Comparison of ENCODE assay signal across 21 cellular contexts in the genomic region with DNA sequence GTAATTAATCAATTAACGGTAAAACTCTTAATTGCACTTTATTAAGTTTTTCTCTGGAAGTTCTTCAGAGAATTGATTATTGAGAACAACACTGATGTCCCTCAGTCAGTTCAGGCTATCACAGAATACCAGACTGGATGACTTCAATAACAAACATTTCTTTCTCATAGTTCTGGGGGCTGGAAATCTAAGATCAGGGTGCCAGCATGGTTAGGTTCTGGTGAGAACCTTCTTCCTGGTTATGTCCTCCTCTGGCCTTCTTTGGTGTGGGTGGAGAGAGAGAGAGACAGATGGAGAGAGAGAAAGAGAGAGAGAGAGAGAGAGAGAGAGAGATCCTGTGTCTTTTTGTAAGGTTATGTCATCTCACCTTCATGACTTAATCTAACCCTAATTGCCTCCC.
DNase-seq lines count a peak whose midpoint lies in the region; ATAC-seq, FAIRE-seq and TF ChIP-seq lines count a peak whose summit lies in the region.
"Had no signal": no experiment of that assay in that cellular context is flagged by ENCODE, and none has a peak within 500 bp of the region (broad histone marks: within the 10 kb centered on the region; RNA-seq: fewer than 3 reads in every experiment).

No MANE protein-coding gene starts in this region.

- FAIRE-seq in K562 (lab: Jason Lieb, UNC), result peak; percentile 46
- FAIRE-seq: GM12878, GM19239 had no signal

- in situ Hi-C loops in K562 (cut with MboI), result no loop called here

- TF ChIP-seq RAD21 in K562 (CRISPR knock-in tag; conservative IDR thresholded peaks at IDR 0.05 in 1 of 2, IDR thresholded peaks at IDR 0.05 in 1 of 2), result no peak

- H4K12ac ChIP-seq in trophoblast cell (ENCODE audit: low read depth, low read length), result no peak overlapping the region

- no peaks in the 10 kb centered on the region for H4K20me1 ChIP-seq in K562 (replicated peaks; ENCODE audit: control insufficient read depth, insufficient read depth, low read length)
- H4K20me1 ChIP-seq: BLaER1 had no signal

- H3K4me1 ChIP-seq in K562 (replicated peaks in 1 of 2; ENCODE audit: control insufficient read depth in 2 of 2, insufficient read depth in 2 of 2, low read length in 2 of 2) (no peaks in the 10 kb centered on the region), trophoblast cell (ENCODE audit: control insufficient read depth in 1 of 2, insufficient read depth in 2 of 2, low read length in 2 of 2) (no peaks in the 10 kb centered on the region)
- H3K4me1 ChIP-seq in naive thymus-derived CD4-positive, alpha-beta T cell (ENCODE audit: control insufficient read depth in 2 of 2, insufficient read depth in 2 of 2, low read length in 2 of 2), result no peaks in the 10 kb centered on the region
- H3K4me1 ChIP-seq: BLaER1 had no signal

- H3K27ac Mint-ChIP-seq in HFFc6, result peak overlapping the region; percentile 54
- H3K27ac Mint-ChIP-seq in activated naive CD8-positive, alpha-beta T cell treated with anti-CD3 and anti-CD28 coated beads for 36 hours, result no peak overlapping the region
- no peak overlapping the region for H3K27ac Mint-ChIP-seq in naive thymus-derived CD4-positive, alpha-beta T cell
- no peak overlapping the region for H3K27ac Mint-ChIP-seq in activated T-helper 2 cell treated with anti-CD3 and anti-CD28 coated beads, Interferon-gamma antibody, Interleukin-2, Interleukin-4, amounts not matched to agents 10 μg/mL and 5 μg/mL and 100 μg/mL, durations not matched to agents 14 hours and 24 hours and 36 hours
- H3K27ac Mint-ChIP-seq: CD4-positive, alpha-beta memory T cell; IgD-negative memory B cell had no signal

- no peaks in the 10 kb centered on the region for H3K9me1 ChIP-seq in K562 (ENCODE audit: control insufficient read depth, insufficient read depth, low read length)

- H2BK12ac ChIP-seq in trophoblast cell (ENCODE audit: low read length), result no peak overlapping the region

- no peak overlapping the region for H3K4me3 ChIP-seq in K562
- no peak overlapping the region for H3K4me3 ChIP-seq in trophoblast cell (ENCODE audit: low read depth, low read length)
- H3K4me3 ChIP-seq in naive thymus-derived CD4-positive, alpha-beta T cell (ENCODE audit: low read length), result no peak overlapping the region
- H3K4me3 ChIP-seq: BLaER1, GM12878 had no signal

- H3K27me3 Mint-ChIP-seq in HFFc6 (ENCODE audit: insufficient read depth), result peaks cover 3% of the 10 kb centered on the region; the same call in 1 of the 2 replicates
- peaks cover 3% of the 10 kb centered on the region for H3K27me3 Mint-ChIP-seq in activated naive CD8-positive, alpha-beta T cell treated with anti-CD3 and anti-CD28 coated beads for 36 hours
- H3K27me3 Mint-ChIP-seq in naive thymus-derived CD4-positive, alpha-beta T cell, result peaks cover 0 to 14% (median 5%) of the 10 kb centered on the region in 5 donors
- H3K27me3 Mint-ChIP-seq in activated T-helper 2 cell treated with anti-CD3 and anti-CD28 coated beads, Interferon-gamma antibody, Interleukin-2, Interleukin-4, amounts not matched to agents 10 μg/mL and 5 μg/mL and 100 μg/mL, durations not matched to agents 14 hours and 24 hours and 36 hours (ENCODE audit: low read depth), result peaks cover 2% of the 10 kb centered on the region

- H3K14ac ChIP-seq in trophoblast cell (ENCODE audit: low read length), result no peak overlapping the region

- no peaks in the 10 kb centered on the region for H3K9me3 ChIP-seq in K562 (replicated peaks; ENCODE audit: control insufficient read depth, insufficient read depth, low read depth, low read length)
- H3K9me3 ChIP-seq in trophoblast cell (ENCODE audit: insufficient read depth, low read depth, low read length), result no peaks in the 10 kb centered on the region
- no peaks in the 10 kb centered on the region for H3K9me3 ChIP-seq in naive thymus-derived CD4-positive, alpha-beta T cell (ENCODE audit: control insufficient read depth in 2 of 3, low read length in 3 of 3)
- H3K9me3 ChIP-seq: BLaER1 had no signal

- H2BK120ac ChIP-seq in trophoblast cell (ENCODE audit: insufficient read depth, low read length, poor library complexity), result no peak overlapping the region

- ATAC-seq in K562, result no peak
- no peak for ATAC-seq in naive thymus-derived CD4-positive, alpha-beta T cell
- ATAC-seq: GM12878 had no signal

- no peak overlapping the region for H4K8ac ChIP-seq in trophoblast cell (ENCODE audit: low read depth, low read length)

- peaks cover 7 to 11% of the 10 kb centered on the region in 2 experiments; a peak in 3 of 5 replicates for H3K27me3 ChIP-seq in K562 (ENCODE audit: control insufficient read depth in 2 of 2, insufficient read depth in 2 of 2, low read length in 2 of 2)
- H3K27me3 ChIP-seq in trophoblast cell (ENCODE audit: insufficient read depth, low read length), result no peaks in the 10 kb centered on the region
- no peaks in the 10 kb centered on the region for H3K27me3 ChIP-seq in naive thymus-derived CD4-positive, alpha-beta T cell (ENCODE audit: control insufficient read depth in 2 of 2, insufficient read depth in 2 of 2, low read length in 2 of 2)
- H3K27me3 ChIP-seq: BLaER1 had no signal

- no peak overlapping the region for H3K18ac ChIP-seq in trophoblast cell (ENCODE audit: low read length)

- H2AFZ ChIP-seq in K562 (ENCODE audit: low read depth, low read length), result no peak overlapping the region
- no peak overlapping the region for H2AFZ ChIP-seq in trophoblast cell (ENCODE audit: insufficient read depth, low read length, poor library complexity)

- no peak overlapping the region for H3K23ac ChIP-seq in trophoblast cell (ENCODE audit: low read length)

- DNase-seq in EH (ENCODE audit: low read depth) (peak; percentile 44), HFFc6 (no peak), K562 (ENCODE audit: extremely low read depth in 1 of 4, low spot score in 3 of 4) (no peak), trophoblast cell (peak; percentile 83 to 91)
- DNase-seq in activated naive CD8-positive, alpha-beta T cell treated with anti-CD3 and anti-CD28 coated beads for 36 hours, result no peak
- no peak for DNase-seq in naive thymus-derived CD4-positive, alpha-beta T cell
- no peak for DNase-seq in activated CD8-positive, alpha-beta memory T cell treated with anti-CD3 and anti-CD28 coated beads, Interleukin-2, amount 50 U/mL, for 48 hours
- DNase-seq in activated T-helper 2 cell treated with anti-CD3 and anti-CD28 coated beads, Interferon-gamma antibody, Interleukin-2, Interleukin-4, amounts not matched to agents 10 μg/mL and 5 μg/mL and 100 μg/mL, durations not matched to agents 14 hours and 24 hours and 36 hours (ENCODE audit: low spot score), result no peak
- DNase-seq: 8988T; CD4-positive, alpha-beta memory T cell; DMS153; DMS79; GF-D8; HCEC 1CT; KG1 had no signal

- H2BK5ac ChIP-seq in trophoblast cell (ENCODE audit: low read depth, low read length, poor library complexity), result no peak overlapping the region

- no TSS peak for BruUV-seq in K562 (replicated peaks; lab: Mats Ljungman, UMichigan)

- no peak overlapping the region for H4K91ac ChIP-seq in trophoblast cell (ENCODE audit: low read depth, low read length)

- peaks cover 65% of the 10 kb centered on the region for H3K4me1 Mint-ChIP-seq in HFFc6 (ENCODE audit: low read depth)
- no peaks in the 10 kb centered on the region for H3K4me1 Mint-ChIP-seq in activated naive CD8-positive, alpha-beta T cell treated with anti-CD3 and anti-CD28 coated beads for 36 hours
- H3K4me1 Mint-ChIP-seq in naive thymus-derived CD4-positive, alpha-beta T cell, result peaks cover 0 to 2% (median 0%) of the 10 kb centered on the region in 7 donors
- H3K4me1 Mint-ChIP-seq in activated T-helper 2 cell treated with anti-CD3 and anti-CD28 coated beads, Interferon-gamma antibody, Interleukin-2, Interleukin-4, amounts not matched to agents 10 μg/mL and 5 μg/mL and 100 μg/mL, durations not matched to agents 14 hours and 24 hours and 36 hours (ENCODE audit: low read depth), result no peaks in the 10 kb centered on the region
- H3K4me1 Mint-ChIP-seq: CD14-positive monocyte; CD4-positive, alpha-beta memory T cell; IgD-negative memory B cell had no signal

- 0% methylated on average over 1 of the region's 1 CpG for WGBS in K562 (ENCODE audit: insufficient coverage, low coverage, missing lambda C conversion rate)
- no CpG with 5 or more reads among the region's 1 CpG for WGBS in trophoblast cell (ENCODE audit: extremely low coverage, insufficient coverage, insufficient read length)

- H3K9ac ChIP-seq in K562 (ENCODE audit: insufficient read depth in 1 of 2, low read depth in 2 of 2, low read length in 2 of 2) (no peak overlapping the region), trophoblast cell (ENCODE audit: low read length) (no peak overlapping the region)
- H3K9ac ChIP-seq: BLaER1 had no signal

- H3K4ac ChIP-seq in trophoblast cell (ENCODE audit: low read depth, low read length), result no peak overlapping the region

- intact Hi-C loops in K562 (cut with micrococcal nuclease), result no loop called here
- intact Hi-C loops in naive thymus-derived CD4-positive, alpha-beta T cell (cut with micrococcal nuclease), result no loop called here
- intact Hi-C loops in activated T-helper 2 cell treated with anti-CD3 and anti-CD28 coated beads, Interferon-gamma antibody, Interleukin-2, Interleukin-4, amounts not matched to agents 10 μg/mL and 5 μg/mL and 100 μg/mL, durations not matched to agents 14 hours and 24 hours and 36 hours (cut with micrococcal nuclease), result no loop called here

- POLR2A ChIA-PET in K562 (lab: Yijun Ruan, JAX), result interaction anchor here (0.7 to 1.3 kb wide), 3 partner anchors 11 to 173 kb away, joined by 3 read pairs; no protein-coding TSS in a partner anchor
- POLR2A ChIA-PET in naive thymus-derived CD4-positive, alpha-beta T cell (lab: Charles Lee), result no interaction called here

- H3K79me2 ChIP-seq in K562 (ENCODE audit: control insufficient read depth, insufficient read depth, low read length) (no peaks in the 10 kb centered on the region), trophoblast cell (ENCODE audit: control insufficient read depth, insufficient read depth, low read length, poor library complexity) (no peaks in the 10 kb centered on the region)

- 0 out of 2 replicates have a peak overlapping the region, but pooled peaks have one; percentile 15 for H3K4me3 Mint-ChIP-seq in HFFc6
- no peak overlapping the region for H3K4me3 Mint-ChIP-seq in activated naive CD8-positive, alpha-beta T cell treated with anti-CD3 and anti-CD28 coated beads for 36 hours
- no peak overlapping the region for H3K4me3 Mint-ChIP-seq in naive thymus-derived CD4-positive, alpha-beta T cell
- no peak overlapping the region for H3K4me3 Mint-ChIP-seq in activated T-helper 2 cell treated with anti-CD3 and anti-CD28 coated beads, Interferon-gamma antibody, Interleukin-2, Interleukin-4, amounts not matched to agents 10 μg/mL and 5 μg/mL and 100 μg/mL, durations not matched to agents 14 hours and 24 hours and 36 hours (ENCODE audit: low read depth)
- H3K4me3 Mint-ChIP-seq: CD14-positive monocyte; CD4-positive, alpha-beta memory T cell; IgD-negative memory B cell had no signal

- H3K79me1 ChIP-seq in trophoblast cell (ENCODE audit: low read length), result no peaks in the 10 kb centered on the region

- no peak overlapping the region for H3K27ac ChIP-seq in K562 (ENCODE audit: extremely low read depth, low read depth, low read length)
- no peak overlapping the region for H3K27ac ChIP-seq in trophoblast cell (ENCODE audit: low read depth, low read length)
- no peak overlapping the region for H3K27ac ChIP-seq in naive thymus-derived CD4-positive, alpha-beta T cell (ENCODE audit: low read depth, low read length)
- H3K27ac ChIP-seq: BLaER1, HL-60 had no signal

- H3K36me3 ChIP-seq in K562 (ENCODE audit: control insufficient read depth, insufficient read depth, low read length) (no peaks in the 10 kb centered on the region), trophoblast cell (ENCODE audit: control insufficient read depth in 1 of 2, insufficient read depth in 2 of 2, low read length in 2 of 2) (no peaks in the 10 kb centered on the region)
- H3K36me3 ChIP-seq in naive thymus-derived CD4-positive, alpha-beta T cell (ENCODE audit: control insufficient read depth in 2 of 3, insufficient read depth in 3 of 3, low read length in 3 of 3), result no peaks in the 10 kb centered on the region
- H3K36me3 ChIP-seq: BLaER1 had no signal

- no peaks in the 10 kb centered on the region for H3K9me3 Mint-ChIP-seq in HFFc6
- no peaks in the 10 kb centered on the region for H3K9me3 Mint-ChIP-seq in activated naive CD8-positive, alpha-beta T cell treated with anti-CD3 and anti-CD28 coated beads for 36 hours
- H3K9me3 Mint-ChIP-seq in naive thymus-derived CD4-positive, alpha-beta T cell, result no peaks in the 10 kb centered on the region
- no peaks in the 10 kb centered on the region for H3K9me3 Mint-ChIP-seq in activated T-helper 2 cell treated with anti-CD3 and anti-CD28 coated beads, Interferon-gamma antibody, Interleukin-2, Interleukin-4, amounts not matched to agents 10 μg/mL and 5 μg/mL and 100 μg/mL, durations not matched to agents 14 hours and 24 hours and 36 hours
- H3K9me3 Mint-ChIP-seq: CD14-positive monocyte; CD4-positive, alpha-beta memory T cell; IgD-negative memory B cell had no signal

- TF ChIP-seq EP300 in K562 (IDR thresholded peaks at IDR 0.05; ENCODE audit: low read length), result no peak

- no peaks in the 10 kb centered on the region for H3K36me3 Mint-ChIP-seq in HFFc6 (ENCODE audit: low read depth)
- no peaks in the 10 kb centered on the region for H3K36me3 Mint-ChIP-seq in activated naive CD8-positive, alpha-beta T cell treated with anti-CD3 and anti-CD28 coated beads for 36 hours
- H3K36me3 Mint-ChIP-seq in naive thymus-derived CD4-positive, alpha-beta T cell, result no peaks in the 10 kb centered on the region
- no peaks in the 10 kb centered on the region for H3K36me3 Mint-ChIP-seq in activated T-helper 2 cell treated with anti-CD3 and anti-CD28 coated beads, Interferon-gamma antibody, Interleukin-2, Interleukin-4, amounts not matched to agents 10 μg/mL and 5 μg/mL and 100 μg/mL, durations not matched to agents 14 hours and 24 hours and 36 hours (ENCODE audit: low read depth)
- H3K36me3 Mint-ChIP-seq: CD14-positive monocyte; CD4-positive, alpha-beta memory T cell; IgD-negative memory B cell had no signal

- CTCF ChIA-PET in K562 (lab: Yijun Ruan, JAX; ENCODE audit: low intra/inter-chr PET ratio), result no interaction called here
- CTCF ChIA-PET in naive thymus-derived CD4-positive, alpha-beta T cell (lab: Charles Lee), result no interaction called here

- no peak overlapping the region for H3K4me2 ChIP-seq in K562 (ENCODE audit: insufficient read depth, low read length)
- H3K4me2 ChIP-seq in trophoblast cell (ENCODE audit: low read length), result no peak overlapping the region
- H3K4me2 ChIP-seq: BLaER1 had no signal

- no peak for TF ChIP-seq POLR2A in K562 (conservative IDR thresholded peaks at IDR 0.05)

- TF ChIP-seq CTCF in HFFc6 (IDR thresholded peaks at IDR 0.05), result no peak
- no peak for TF ChIP-seq CTCF in K562 (IDR thresholded peaks at IDR 0.05 in 2 of 3, conservative IDR thresholded peaks at IDR 0.05 in 1 of 3; ENCODE audit: insufficient read depth in 2 of 3, low read depth in 1 of 3, low read length in 3 of 3)

- H2AK5ac ChIP-seq in trophoblast cell (ENCODE audit: low read length), result no peak overlapping the region

Comparison
In these comparisons a context has a peak if more than half of its experiments do, and no peak if none do; other contexts are left out.
1. DNase-seq: peak in EH (single experiment) and trophoblast cell (2 of 2); none in HFFc6 (single experiment), K562 (0 of 4), activated naive CD8-positive, alpha-beta T cell treated with anti-CD3 and anti-CD28 coated beads for 36 hours (single experiment), naive thymus-derived CD4-positive, alpha-beta T cell (0 of 9), activated CD8-positive, alpha-beta memory T cell treated with anti-CD3 and anti-CD28 coated beads, Interleukin-2, amount 50 U/mL, for 48 hours (single experiment) and activated T-helper 2 cell treated with anti-CD3 and anti-CD28 coated beads, Interferon-gamma antibody, Interleukin-2, Interleukin-4, amounts not matched to agents 10 μg/mL and 5 μg/mL and 100 μg/mL, durations not matched to agents 14 hours and 24 hours and 36 hours (single experiment).